ENCODE assay signal across 2 cellular contexts in the genomic region with DNA sequence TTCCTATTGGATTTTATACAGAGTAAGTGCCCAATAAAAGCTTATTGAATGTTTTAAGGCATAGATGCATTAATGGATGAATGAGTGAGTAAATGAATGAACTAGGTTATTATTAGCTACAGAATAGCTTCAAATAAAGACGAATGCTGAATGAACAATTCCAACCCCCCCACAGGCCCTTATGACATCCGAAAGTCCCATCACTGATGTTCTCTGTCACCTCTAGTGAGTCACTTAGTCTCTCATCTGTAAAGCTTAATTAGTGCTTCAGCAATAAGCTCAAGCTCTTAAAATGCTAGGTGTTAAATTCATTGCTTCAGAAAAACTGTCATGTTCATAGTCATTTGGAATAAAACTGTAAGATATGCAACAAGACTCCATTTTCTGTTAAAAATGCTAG.
TF ChIP-seq lines count a peak whose summit lies in the region.

No MANE protein-coding gene starts in this region.

TF ChIP-seq in neural cell, 6 proteins besides CTCF, POLR2A, EP300 and RAD21:
- no peak for TF ChIP-seq POLR2AphosphoS5 (IDR thresholded peaks at IDR 0.05)
- TF ChIP-seq REST (IDR thresholded peaks at IDR 0.05; ENCODE audit: borderline replicate concordance): no peak
- no peak for TF ChIP-seq SMC3 (conservative IDR thresholded peaks at IDR 0.05; ENCODE audit: poor library complexity)
- no peak for TF ChIP-seq TAF1 (IDR thresholded peaks at IDR 0.05; ENCODE audit: low read depth)
- TF ChIP-seq EZH2 (IDR thresholded peaks at IDR 0.05; ENCODE audit: borderline replicate concordance, insufficient read depth, low read length, poor library complexity, severe bottlenecking): no peak
- no peak for TF ChIP-seq MXI1 (conservative IDR thresholded peaks at IDR 0.05; ENCODE audit: poor library complexity, severe bottlenecking)

TF ChIP-seq in SK-N-SH, 30 proteins besides CTCF, POLR2A, EP300 and RAD21:
- TF ChIP-seq, protein P1, sequence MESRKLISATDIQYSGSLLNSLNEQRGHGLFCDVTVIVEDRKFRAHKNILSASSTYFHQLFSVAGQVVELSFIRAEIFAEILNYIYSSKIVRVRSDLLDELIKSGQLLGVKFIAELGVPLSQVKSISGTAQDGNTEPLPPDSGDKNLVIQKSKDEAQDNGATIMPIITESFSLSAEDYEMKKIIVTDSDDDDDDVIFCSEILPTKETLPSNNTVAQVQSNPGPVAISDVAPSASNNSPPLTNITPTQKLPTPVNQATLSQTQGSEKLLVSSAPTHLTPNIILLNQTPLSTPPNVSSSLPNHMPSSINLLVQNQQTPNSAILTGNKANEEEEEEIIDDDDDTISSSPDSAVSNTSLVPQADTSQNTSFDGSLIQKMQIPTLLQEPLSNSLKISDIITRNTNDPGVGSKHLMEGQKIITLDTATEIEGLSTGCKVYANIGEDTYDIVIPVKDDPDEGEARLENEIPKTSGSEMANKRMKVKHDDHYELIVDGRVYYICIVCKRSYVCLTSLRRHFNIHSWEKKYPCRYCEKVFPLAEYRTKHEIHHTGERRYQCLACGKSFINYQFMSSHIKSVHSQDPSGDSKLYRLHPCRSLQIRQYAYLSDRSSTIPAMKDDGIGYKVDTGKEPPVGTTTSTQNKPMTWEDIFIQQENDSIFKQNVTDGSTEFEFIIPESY (IDR thresholded peaks at IDR 0.05; ENCODE audit: borderline replicate concordance, low read depth): no peak
- TF ChIP-seq CHD2 (IDR thresholded peaks at IDR 0.05; ENCODE audit: low read length, partially characterized antibody) (no peak), TCF12 (IDR thresholded peaks at IDR 0.05) (no peak), RXRA (IDR thresholded peaks at IDR 0.05; ENCODE audit: borderline replicate concordance, low read depth) (no peak), YY1 (IDR thresholded peaks at IDR 0.05; ENCODE audit: low read depth) (no peak), RFX5 (IDR thresholded peaks at IDR 0.05; ENCODE audit: low read length) (no peak), MEF2A (IDR thresholded peaks at IDR 0.05; ENCODE audit: borderline replicate concordance, low read depth) (no peak), PBX3 (IDR thresholded peaks at IDR 0.05) (no peak), POLR2AphosphoS5 (IDR thresholded peaks at IDR 0.05; ENCODE audit: low read depth, low read length) (no peak)
